Comparison of ENCODE assay signal across 9 cellular contexts in the genomic region with DNA sequence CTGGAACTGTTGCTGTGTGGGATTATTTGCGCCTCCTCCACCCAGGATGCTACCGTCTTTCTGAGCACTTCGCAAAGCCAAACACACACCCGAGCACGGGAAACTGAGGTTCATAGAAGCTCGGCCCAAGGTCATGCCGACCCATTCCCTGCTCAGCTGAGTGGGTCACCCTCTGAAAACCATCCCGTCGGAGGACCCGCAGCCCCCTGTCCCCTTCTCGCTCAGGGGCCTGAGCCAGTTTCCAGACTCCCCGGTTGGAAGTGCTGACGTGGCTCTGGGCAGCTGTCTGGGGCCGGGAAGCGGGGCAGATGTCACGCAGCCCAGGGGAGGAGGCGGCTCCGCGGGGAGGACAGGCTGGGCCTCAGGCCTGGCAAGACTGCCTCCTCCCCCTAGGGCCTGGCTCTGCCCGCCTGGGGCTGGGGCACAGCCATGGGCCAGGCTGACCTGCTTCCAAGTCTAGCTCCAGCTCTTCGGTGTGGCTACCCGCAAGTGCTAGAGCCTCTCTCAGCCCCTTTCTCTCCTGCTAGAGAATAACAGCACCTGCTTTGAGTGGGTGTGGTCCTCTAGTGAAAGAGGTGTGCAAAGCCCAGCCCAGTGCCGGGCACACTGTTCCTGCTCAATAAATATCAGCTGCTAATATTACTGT. TPM values are rescaled to one million over a fixed set of nuclear protein-coding genes. Genes with fewer than 3 reads are reported as not detected.
A peak's percentile ranks its signal among the peaks of the same experiment; 100 is the strongest.
DNase-seq lines count a peak whose midpoint lies in the region; ATAC-seq, FAIRE-seq and TF ChIP-seq lines count a peak whose summit lies in the region.
"Had no signal": no experiment of that assay in that cellular context is flagged by ENCODE, and none has a peak within 500 bp of the region (broad histone marks: within the 10 kb centered on the region; RNA-seq: fewer than 3 reads in every experiment).

No MANE protein-coding gene starts in this region.

- peak overlapping the region; percentile 96 for H2BK120ac ChIP-seq in mesenchymal stem cell (ENCODE audit: low read depth, low read length)

- DNase-seq in NCI-H2227 (lab: John Stamatoyannopoulos, UW; ENCODE audit: unreplicated experiment): peak; percentile 21
- no peak for DNase-seq in NCI-H2227 treated with DMSO at 0.1 percent for 48 hours (lab: John Stamatoyannopoulos, UW)
- DNase-seq in RCC 7860 (ENCODE audit: low spot score): peak; percentile 87
- DNase-seq in endodermal cell: peak; percentile 78
- DNase-seq in mesenchymal stem cell: peak; percentile 93

- H3K9me3 Mint-ChIP-seq in endodermal cell: no peaks in the 10 kb centered on the region

- peaks cover 2% of the 10 kb centered on the region for H3K36me3 Mint-ChIP-seq in endodermal cell (ENCODE audit: low read depth)

- no peaks in the 10 kb centered on the region for H3K9me3 ChIP-seq in endodermal cell (ENCODE audit: control insufficient read depth, low read length)
- H3K9me3 ChIP-seq in mesenchymal stem cell (ENCODE audit: control insufficient read depth, low read length): no peaks in the 10 kb centered on the region

- H3K27me3 ChIP-seq in endodermal cell (ENCODE audit: control insufficient read depth, insufficient read depth, low read length, poor library complexity, severe bottlenecking): no peaks in the 10 kb centered on the region
- no peaks in the 10 kb centered on the region for H3K27me3 ChIP-seq in mesenchymal stem cell (ENCODE audit: control insufficient read depth in 1 of 2, insufficient read depth in 1 of 2, low read length in 2 of 2)

- H3K27me3 Mint-ChIP-seq in endodermal cell (ENCODE audit: insufficient read depth): no peaks in the 10 kb centered on the region

- peak; percentile 62 for FAIRE-seq in RCC 7860 (lab: Jason Lieb, UNC)
- FAIRE-seq: endometrium had no signal

- TF ChIP-seq CTCF in endodermal cell (conservative IDR thresholded peaks at IDR 0.05): no peak

- H2BK12ac ChIP-seq in mesenchymal stem cell (ENCODE audit: low read length in 2 of 2): peak overlapping the region in 1 of 2 experiments; percentile 85

- peak; percentile 32 for ATAC-seq in HG02678 (IDR thresholded peaks at IDR 0.05; ENCODE audit: unreplicated experiment)
- ATAC-seq in activated CD4-positive, CD25-positive, alpha-beta regulatory T cell treated with anti-CD3 and anti-CD28 coated beads, Interleukin-2, amount 50 U/mL, for 24 hours: no peak

- peak overlapping the region; percentile 48 for H3K4me3 Mint-ChIP-seq in endodermal cell

- WGBS in endodermal cell (ENCODE audit: insufficient coverage in 1 of 2, insufficient read length in 1 of 2), 2 experiments: 60 to 62% methylated on average over 7 to 23 of the region's 23 CpGs
- WGBS in mesenchymal stem cell: 7% methylated on average over 21 of the region's 23 CpGs

- peak overlapping the region; percentile 59 for H3K4me2 ChIP-seq in mesenchymal stem cell (ENCODE audit: low read length, poor library complexity, severe bottlenecking)

- H3K23ac ChIP-seq in mesenchymal stem cell (ENCODE audit: low read length in 2 of 2): peak overlapping the region in 1 of 2 experiments; percentile 63

- H3K4me1 Mint-ChIP-seq in endodermal cell: peaks cover 53% of the 10 kb centered on the region

- H3K27ac Mint-ChIP-seq in endodermal cell: peak overlapping the region; percentile 68

- no peak overlapping the region for H3K4me3 ChIP-seq in endodermal cell (ENCODE audit: low read length)
- peak overlapping the region; percentile 28 to 68 for H3K4me3 ChIP-seq in mesenchymal stem cell (ENCODE audit: insufficient read depth in 1 of 2, low read depth in 1 of 2, low read length in 2 of 2)

- no peak overlapping the region for H3K9ac ChIP-seq in endodermal cell (ENCODE audit: extremely low read depth, low read length, poor library complexity, severe bottlenecking)
- H3K9ac ChIP-seq in mesenchymal stem cell (ENCODE audit: low read length): peak overlapping the region; percentile 92

- H3K4ac ChIP-seq in mesenchymal stem cell (ENCODE audit: low read depth in 1 of 2, low read length in 2 of 2): peak overlapping the region; percentile 91 to 95

- peak overlapping the region; percentile 96 for H4K91ac ChIP-seq in mesenchymal stem cell (ENCODE audit: low read length)

- peak overlapping the region; percentile 94 to 95 for H3K18ac ChIP-seq in mesenchymal stem cell (ENCODE audit: low read depth in 1 of 2, low read length in 2 of 2)

- peak overlapping the region; percentile 96 for H4K8ac ChIP-seq in mesenchymal stem cell (ENCODE audit: low read length)

- H3K27ac ChIP-seq in endodermal cell (ENCODE audit: low read depth, low read length): peak overlapping the region; percentile 92
- peak overlapping the region; percentile 97 for H3K27ac ChIP-seq in mesenchymal stem cell (ENCODE audit: low read length, poor library complexity, severe bottlenecking)
- H3K27ac ChIP-seq in temporal lobe (ENCODE audit: low read depth, low read length): peak overlapping the region; percentile 77

- H3K79me1 ChIP-seq in mesenchymal stem cell (replicated peaks; ENCODE audit: low read length, poor library complexity, severe bottlenecking): peaks cover 16% of the 10 kb centered on the region

- peaks cover 21% of the 10 kb centered on the region for H3K4me1 ChIP-seq in endodermal cell (ENCODE audit: control insufficient read depth, insufficient read depth, low read length)
- H3K4me1 ChIP-seq in mesenchymal stem cell (ENCODE audit: control insufficient read depth, insufficient read depth, low read depth, low read length): peaks cover 75% of the 10 kb centered on the region

- H3K36me3 ChIP-seq in endodermal cell (ENCODE audit: control insufficient read depth, insufficient read depth, low read length) (no peaks in the 10 kb centered on the region), mesenchymal stem cell (ENCODE audit: control insufficient read depth in 1 of 2, insufficient read depth in 2 of 2, low read depth in 1 of 2, low read length in 2 of 2) (peaks cover 0 to 5% of the 10 kb centered on the region in 2 experiments)

- peak overlapping the region in 1 of 2 experiments; percentile 85 for H3K14ac ChIP-seq in mesenchymal stem cell (ENCODE audit: low read length in 2 of 2)

- peak overlapping the region; percentile 82 for H2BK5ac ChIP-seq in mesenchymal stem cell (ENCODE audit: low read depth, low read length, poor library complexity, severe bottlenecking)

- H2AK5ac ChIP-seq in mesenchymal stem cell (ENCODE audit: low read length, severe bottlenecking): peak overlapping the region; percentile 93

- H2BK15ac ChIP-seq in mesenchymal stem cell (ENCODE audit: low read depth, poor library complexity, severe bottlenecking): peak overlapping the region; percentile 77

- peak overlapping the region; percentile 47 for H2AFZ ChIP-seq in mesenchymal stem cell (ENCODE audit: low read depth, low read length)

RNA-seq across cellular contexts. Expression of a gene that starts 9.9 kb away (rescaled TPM):
- 10 to 100 TPM; 50.5 to 67.9 TPM for total RNA-seq in endodermal cell
- 107 TPM for polyA plus RNA-seq in endodermal cell (2013, experiment 1 of 2)
- polyA plus RNA-seq in endodermal cell (2013, experiment 2 of 2): 113 TPM
- 75.1 TPM for polyA plus RNA-seq in mesenchymal stem cell (2013, experiment 1 of 2)
- polyA plus RNA-seq in mesenchymal stem cell (2013, experiment 2 of 2): 76.7 TPM
- 33.4 TPM for total RNA-seq in temporal lobe
